In genomic region chr22:41576877-41577276, GRCh38 we compare ENCODE assay signal across 8 cellular contexts. TPM values are rescaled to one million over a fixed set of nuclear protein-coding genes. Genes with fewer than 3 reads are reported as not detected.
DNase-seq lines count a peak whose midpoint lies in the region; ATAC-seq and TF ChIP-seq lines count a peak whose summit lies in the region.

No MANE protein-coding gene starts in this region.

- in situ Hi-C loops in GM13976 (cut with MboI; ENCODE audit: low sequenced_read_pairs, unreplicated experiment), result no loop called here

- no peaks in the 10 kb centered on the region for H3K9me3 ChIP-seq in BLaER1
- no peaks in the 10 kb centered on the region for H3K9me3 ChIP-seq in body of pancreas

- H3K4me1 ChIP-seq in BLaER1 (peaks cover 10% of the 10 kb centered on the region), body of pancreas (no peaks in the 10 kb centered on the region)

- H3K36me3 ChIP-seq in BLaER1 (peaks cover 32% of the 10 kb centered on the region; the same call in 1 of the 2 replicates), body of pancreas (replicated peaks in 1 of 2; ENCODE audit: insufficient read depth in 1 of 2, low read depth in 2 of 2) (no peaks in the 10 kb centered on the region)

- H4K20me1 ChIP-seq in BLaER1, result no peaks in the 10 kb centered on the region; the same call in 1 of the 2 replicates

- TF ChIP-seq POLR2A in body of pancreas (IDR thresholded peaks at IDR 0.05), result no peak

- DNase-seq in GM13976 (ENCODE audit: low spot score) (peak; percentile 80), RKO (ENCODE audit: low spot score) (peak; percentile 72), body of pancreas (peak; percentile 47 to 67 (median 58)), kidney tubule cell (ENCODE audit: low spot score) (peak; percentile 70), DMS79 (lab: John Stamatoyannopoulos, UW) (no peak)

- intact Hi-C loops in body of pancreas (cut with DNase I), result no loop called here

- TF ChIP-seq CTCF in GM13976 (IDR thresholded peaks at IDR 0.05; ENCODE audit: borderline replicate concordance, control extremely low read depth, extremely low read depth, insufficient read depth, missing control alignments) (peak; percentile 74), body of pancreas (IDR thresholded peaks at IDR 0.05) (peak; percentile 29 to 79 (median 45))

- H3K4me2 ChIP-seq in BLaER1, result peak overlapping the region; percentile 41

- H3K27ac ChIP-seq in BLaER1 (no peak overlapping the region), body of pancreas (no peak overlapping the region)

- H3K27me3 ChIP-seq in BLaER1 (no peaks in the 10 kb centered on the region), body of pancreas (no peaks in the 10 kb centered on the region)

- H3K4me3 ChIP-seq in BLaER1, result no peak overlapping the region
- H3K4me3 ChIP-seq in body of pancreas, result no peak overlapping the region

- ATAC-seq in body of pancreas (peak; percentile 60), GM18861 (IDR thresholded peaks at IDR 0.05; ENCODE audit: unreplicated experiment) (no peak), HG03196 (IDR thresholded peaks at IDR 0.05; ENCODE audit: unreplicated experiment) (no peak)

- H3K9ac ChIP-seq in BLaER1, result no peak overlapping the region

- 85% methylated on average over 9 of the region's 9 CpGs; no CpG with 5 or more reads in 1 of the 2 donors for WGBS in body of pancreas, 2 donors

RNA-seq across cellular contexts. Expression of gene PMM1, which starts 12.8 kb away (rescaled TPM):
- 10 to 100 TPM; 49.3 to 54.1 TPM for total RNA-seq in body of pancreas

RNA-seq across cellular contexts. Expression of gene CSDC2, which starts 16.1 kb away (rescaled TPM):
- total RNA-seq in body of pancreas, result 10 to 100 TPM; 30.0 to 42.8 TPM

RNA-seq across cellular contexts. Expression of gene POLR3H, which starts 32.6 kb away (rescaled TPM):
- 10 to 100 TPM; 18.9 to 24.7 TPM for total RNA-seq in body of pancreas

RNA-seq across cellular contexts. Expression of gene DESI1, which starts 44.0 kb away (rescaled TPM):
- 10 to 100 TPM; 11.2 to 17.1 TPM for total RNA-seq in body of pancreas

RNA-seq across cellular contexts. Expression of gene XRCC6, which starts 44.2 kb away (rescaled TPM):
- total RNA-seq in body of pancreas, result 100 to 1,000 TPM in 1 of 2 donors, 10 to 100 TPM in 1; 68.7 to 102 TPM
